Comparison of ENCODE assay signal across 1 cellular context in genomic region chr20:540391-541201, GRCh38.
A peak's percentile ranks its signal among the peaks of the same experiment; 100 is the strongest.
TF ChIP-seq lines count a peak whose summit lies in the region.

No MANE protein-coding gene starts in this region.

TF ChIP-seq in K562, 482 proteins besides CTCF, POLR2A, EP300 and RAD21:
- TF ChIP-seq PRDM10 (IDR thresholded peaks at IDR 0.05; ENCODE audit: partially characterized antibody) (no peak), ZNF165 (CRISPR knock-in tag; IDR thresholded peaks at IDR 0.05; ENCODE audit: borderline replicate concordance) (no peak), CREB1 (IDR thresholded peaks at IDR 0.05) (no peak), CREB1 (CRISPR knock-in tag; IDR thresholded peaks at IDR 0.05) (no peak), KAT7 (CRISPR knock-in tag; IDR thresholded peaks at IDR 0.05; ENCODE audit: borderline replicate concordance) (peak; percentile 57; the same call in 1 of the 2 replicates), THRB (CRISPR knock-in tag; conservative IDR thresholded peaks at IDR 0.05) (no peak), ADNP (tag; IDR thresholded peaks at IDR 0.05) (0 out of 2 replicates have a peak, but pooled peaks have one; percentile 22), ZNF707 (CRISPR knock-in tag; conservative IDR thresholded peaks at IDR 0.05) (peak; percentile 94), POLR2AphosphoS5 (IDR thresholded peaks at IDR 0.05; ENCODE audit: control insufficient read depth, insufficient read depth, low read depth, low read length) (no peak), ZNF324 (CRISPR knock-in tag; IDR thresholded peaks at IDR 0.05) (no peak), MEF2A (IDR thresholded peaks at IDR 0.05; ENCODE audit: control insufficient read depth, low read depth, low read length) (no peak), MXI1 (IDR thresholded peaks at IDR 0.05; ENCODE audit: low read depth, low read length) (no peak), ZNF696 (CRISPR knock-in tag; conservative IDR thresholded peaks at IDR 0.05) (no peak)
TF ChIP-seq in K562: peak in this region for 3.
